18 cellular contexts compared by ENCODE assay signal in the genomic region with DNA sequence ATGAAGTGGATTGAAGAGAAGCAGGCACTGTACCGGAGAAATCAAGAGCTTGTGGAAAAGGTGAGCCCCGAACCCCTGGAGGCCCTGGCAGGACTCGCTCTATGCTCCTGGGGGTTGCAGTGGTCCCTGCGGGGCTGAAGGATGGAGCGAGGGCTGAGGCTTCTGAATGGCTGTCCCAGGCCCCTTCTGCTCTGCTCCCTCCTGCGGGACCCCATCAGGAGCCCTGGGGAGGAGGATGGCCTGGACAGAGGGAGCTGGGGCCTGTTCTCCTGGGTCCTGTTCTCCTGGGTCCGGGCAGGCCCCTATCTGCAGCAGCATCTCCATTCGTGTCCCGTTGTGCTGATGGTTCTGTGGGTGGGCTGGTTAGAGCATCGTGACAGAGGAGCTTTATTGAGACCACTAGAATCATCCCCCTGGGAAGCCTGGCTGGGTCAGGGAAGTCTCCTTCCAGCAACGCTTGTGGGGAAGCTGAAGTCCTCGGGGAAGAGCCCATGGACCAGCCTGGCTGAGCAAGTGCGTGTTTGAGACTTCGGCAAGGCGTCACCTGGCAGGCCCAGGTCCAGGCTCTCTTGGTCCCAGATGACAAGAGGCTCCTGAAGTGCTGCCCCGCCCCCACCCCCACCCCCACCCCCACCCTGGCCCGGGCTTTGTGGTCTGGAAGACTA.
"Had no signal": no experiment of that assay in that cellular context is flagged by ENCODE, and none has a peak within 500 bp of the region (broad histone marks: within the 10 kb centered on the region; RNA-seq: fewer than 3 reads in every experiment).

No MANE protein-coding gene starts in this region.

- H3K4me2 ChIP-seq: neural progenitor cell had no signal

- H3K4me1 ChIP-seq: foreskin keratinocyte, neural progenitor cell had no signal

- H3K4me3 ChIP-seq: lung, neural progenitor cell, tibial artery had no signal

- H3K27me3 ChIP-seq: foreskin keratinocyte, neural progenitor cell had no signal

- H3K27ac ChIP-seq: foreskin keratinocyte, neural progenitor cell, tibial artery had no signal

- DNase-seq: activated CD4-positive, alpha-beta memory T cell treated with anti-CD3 and anti-CD28 coated beads, Interleukin-2, amount 10 ng/mL, durations not matched to agents 7 days and 5 days; activated CD4-positive, alpha-beta T cell treated with anti-CD3 and anti-CD28 coated beads for 48 hours; activated effector memory CD4-positive, alpha-beta T cell treated with anti-CD3 and anti-CD28 coated beads, Interleukin-2, amount 50 U/mL, for 16 hours; activated T-cell treated with anti-CD3 and anti-CD28 coated beads for 4 hours; anterior cingulate cortex; dermis blood vessel endothelial cell; effector CD8-positive, alpha-beta T cell; erythroblast; foreskin keratinocyte; hippocampal formation; stimulated activated CD4-positive, alpha-beta T cell treated with anti-CD3 and anti-CD28 coated beads, Interleukin-1b, Interleukin-23, amount 100 ng/mL, for 48 hours; substantia nigra; T1000 had no signal

- H3K9me3 ChIP-seq: tibial artery had no signal

- H2AFZ ChIP-seq: neural progenitor cell had no signal

- ATAC-seq: foreskin keratinocyte; naive thymus-derived CD8-positive, alpha-beta T cell; WTC11 had no signal

- H3K9ac ChIP-seq: neural progenitor cell had no signal

- H3K36me3 ChIP-seq: neural progenitor cell had no signal
